ENCODE assay signal across 26 cellular contexts in genomic region chr16:8550728-8551387, GRCh38. TPM values are rescaled to one million over a fixed set of nuclear protein-coding genes. Genes with fewer than 3 reads are reported as not detected.
DNase-seq lines count a peak whose midpoint lies in the region; ATAC-seq, FAIRE-seq and TF ChIP-seq lines count a peak whose summit lies in the region.
"Had no signal": no experiment of that assay in that cellular context is flagged by ENCODE, and none has a peak within 500 bp of the region (broad histone marks: within the 10 kb centered on the region; RNA-seq: fewer than 3 reads in every experiment).

No MANE protein-coding gene starts in this region.

- no peaks in the 10 kb centered on the region for H3K9me3 ChIP-seq in liver (ENCODE audit: control insufficient read depth in 4 of 4, low read length in 3 of 4)
- H3K9me3 ChIP-seq in spleen = no peaks in the 10 kb centered on the region
- H3K9me3 ChIP-seq: A549; BE2C; BLaER1 treated with 17β-estradiol and CSF1 and Interleukin-3, amounts not matched to agents 10 nM and 100 nM; HAP-1 had no signal

- H3K4me1 Mint-ChIP-seq in neural crest cell = peaks cover 4% of the 10 kb centered on the region
- H3K4me1 Mint-ChIP-seq: CD14-positive monocyte; CD8-positive, alpha-beta memory T cell had no signal

- H3K27ac Mint-ChIP-seq in neural crest cell (ENCODE audit: unreplicated experiment) = peak overlapping the region; percentile 32
- H3K27ac Mint-ChIP-seq: CD14-positive monocyte; CD4-positive, alpha-beta T cell; CD8-positive, alpha-beta memory T cell; HFFc6 had no signal

- ATAC-seq in left colon = peak; percentile 33
- ATAC-seq: A549 had no signal

- DNase-seq in left colon (no peak), neural crest cell (ENCODE audit: low read depth, low spot score) (no peak), urothelium cell line (ENCODE audit: low spot score) (no peak), G401 (ENCODE audit: low spot score) (no peak), spleen (no peak)
- DNase-seq in central memory CD4-positive, alpha-beta T cell = no peak
- DNase-seq: 8988T; ACHN; AML-193; BE2C; CD4-positive, alpha-beta T cell; CD8-positive, alpha-beta memory T cell; DMS 273 treated with DMSO at 0.1 percent for 48 hours; DMS79; EL; GF-D8; GOT3; HFFc6 had no signal

- peaks cover 0 to 2% (median 0%) of the 10 kb centered on the region in 4 donors for H3K27me3 ChIP-seq in liver (ENCODE audit: control insufficient read depth in 4 of 4, insufficient read depth in 4 of 4, low read length in 3 of 4)
- peaks cover 0 to 84% (median 4%) of the 10 kb centered on the region in 7 donors for H3K27me3 ChIP-seq in spleen (replicated peaks in 1 of 7)
- H3K27me3 ChIP-seq: BLaER1 treated with 17β-estradiol and CSF1 and Interleukin-3, amounts not matched to agents 10 nM and 100 nM had no signal

- H3K4me3 ChIP-seq in liver (ENCODE audit: low read depth in 1 of 3, low read length in 3 of 3) (no peak overlapping the region), spleen (no peak overlapping the region)
- H3K4me3 ChIP-seq: A549; BLaER1 treated with 17β-estradiol and CSF1 and Interleukin-3, amounts not matched to agents 10 nM and 100 nM; HAP-1 had no signal

- FAIRE-seq in urothelium cell line (lab: Jason Lieb, UNC) = peak; percentile 82
- FAIRE-seq: A549, D721Med, GM12891, H54 had no signal

- H3K9ac ChIP-seq in liver (ENCODE audit: low read depth in 1 of 2, low read length in 2 of 2) = no peak overlapping the region
- H3K9ac ChIP-seq: BLaER1 treated with 17β-estradiol and CSF1 and Interleukin-3, amounts not matched to agents 10 nM and 100 nM had no signal

- H3K9me3 Mint-ChIP-seq in neural crest cell = peaks cover under 1% of the 10 kb centered on the region
- H3K9me3 Mint-ChIP-seq: CD4-positive, alpha-beta T cell; CD8-positive, alpha-beta memory T cell; HFFc6 had no signal

- no peak for TF ChIP-seq POLR2A in spleen (IDR thresholded peaks at IDR 0.05)

- intact Hi-C loops in left colon (cut with DNase I, micrococcal nuclease) = no loop called here
- intact Hi-C loops in spleen (cut with DNase I; ENCODE audit: low total_unique reads) = no loop called here

- peaks cover 51% of the 10 kb centered on the region for H3K27me3 Mint-ChIP-seq in neural crest cell (ENCODE audit: low read depth)

- in situ Hi-C loops in G401 (cut with HindIII; ENCODE audit: low sequenced_read_pairs) = no loop called here

- no peak for TF ChIP-seq CTCF in liver (IDR thresholded peaks at IDR 0.05; ENCODE audit: low read depth, low read length, missing input control)
- no peak for TF ChIP-seq CTCF in neural crest cell (conservative IDR thresholded peaks at IDR 0.05)
- TF ChIP-seq CTCF in spleen (IDR thresholded peaks at IDR 0.05 in 8 of 11, conservative IDR thresholded peaks at IDR 0.05 in 3 of 11) = no peak

- H3K4me1 ChIP-seq in liver (ENCODE audit: control insufficient read depth in 4 of 4, insufficient read depth in 4 of 4, low read length in 3 of 4) (peaks cover 4 to 42% (median 31%) of the 10 kb centered on the region in 4 donors), spleen (no peaks in the 10 kb centered on the region)
- H3K4me1 ChIP-seq: A549; BE2C; BLaER1 treated with 17β-estradiol and CSF1 and Interleukin-3, amounts not matched to agents 10 nM and 100 nM; HAP-1 had no signal

- no peak overlapping the region for H3K4me3 Mint-ChIP-seq in neural crest cell
- H3K4me3 Mint-ChIP-seq: CD14-positive monocyte; CD4-positive, alpha-beta T cell; CD8-positive, alpha-beta memory T cell; HFFc6 had no signal

- 41% methylated on average over 9 of the region's 9 CpGs for WGBS in liver
- 62 to 78% (median 77%) methylated on average over 9 of the region's 9 CpGs for WGBS in spleen, 5 donors

- no peak for TF ChIP-seq RAD21 in liver (IDR thresholded peaks at IDR 0.05)

- H3K27ac ChIP-seq in liver (ENCODE audit: low read depth in 1 of 2, low read length in 2 of 2) = peak overlapping the region; percentile 44 to 73
- H3K27ac ChIP-seq in spleen = no peak overlapping the region
- H3K27ac ChIP-seq: A549; BLaER1 treated with 17β-estradiol and CSF1 and Interleukin-3, amounts not matched to agents 10 nM and 100 nM had no signal

- H3K36me3 Mint-ChIP-seq in neural crest cell (ENCODE audit: low read depth) = no peaks in the 10 kb centered on the region
- H3K36me3 Mint-ChIP-seq: CD14-positive monocyte; CD8-positive, alpha-beta memory T cell had no signal

- no peaks in the 10 kb centered on the region for H3K36me3 ChIP-seq in liver (ENCODE audit: control insufficient read depth in 4 of 4, insufficient read depth in 3 of 4, low read depth in 1 of 4, low read length in 3 of 4)
- no peaks in the 10 kb centered on the region for H3K36me3 ChIP-seq in spleen
- H3K36me3 ChIP-seq: BE2C; BLaER1 treated with 17β-estradiol and CSF1 and Interleukin-3, amounts not matched to agents 10 nM and 100 nM; HAP-1 had no signal

TF ChIP-seq in liver, 16 proteins besides CTCF, POLR2A, EP300 and RAD21:
- peak; percentile 41 for TF ChIP-seq YY1 (IDR thresholded peaks at IDR 0.05)
- no peak for TF ChIP-seq REST (IDR thresholded peaks at IDR 0.05)
- peak in 1 of 2 donors; percentile 44 for TF ChIP-seq HNF4A (conservative IDR thresholded peaks at IDR 0.05)
- TF ChIP-seq FOXA2 (IDR thresholded peaks at IDR 0.05) = no peak
- no peak for TF ChIP-seq SP1 (IDR thresholded peaks at IDR 0.05)

RNA-seq across cellular contexts. Expression of gene TMEM114, which starts 39.5 kb away (rescaled TPM):
- total RNA-seq in left colon (not detected), liver (not detected), neural crest cell (not detected in 2 replicates), spleen (not detected)
- polyA plus RNA-seq in liver (not detected), spleen (not detected)
- not detected in 2 replicates for total RNA-seq in G401 (2014; rRNA removed; shearing (Covaris generic))
- total RNA-seq: CD4-positive, alpha-beta T cell; CD8-positive, alpha-beta memory T cell; HFFc6 had no signal
- polyA plus RNA-seq: A549; CD14-positive monocyte; CD8-positive, alpha-beta memory T cell had no signal

Comparison
In these comparisons a context has a peak if more than half of its experiments do, and no peak if none do; other contexts are left out.
1. H3K27ac ChIP-seq: peak in liver (2 of 2); none in spleen (0 of 8).